ENCODE assay signal across 15 cellular contexts in genomic region chr1:112110031-112110430, GRCh38.
"Had no signal": no experiment of that assay in that cellular context is flagged by ENCODE, and none has a peak within 500 bp of the region (broad histone marks: within the 10 kb centered on the region; RNA-seq: fewer than 3 reads in every experiment).

No MANE protein-coding gene starts in this region.

- H3K9me3 Mint-ChIP-seq: stimulated activated naive CD8-positive, alpha-beta T cell treated with anti-CD3 and anti-CD28 coated beads, Interleukin-15, amount 100 ng/mL, for 72 hours had no signal

- ATAC-seq: gastroesophageal sphincter; stimulated activated naive CD8-positive, alpha-beta T cell treated with anti-CD3 and anti-CD28 coated beads, Interleukin-15, amount 100 ng/mL, for 72 hours had no signal

- H3K4me1 ChIP-seq: gastroesophageal sphincter had no signal

- H3K4me3 ChIP-seq: gastroesophageal sphincter, skin epidermis had no signal

- H3K27ac ChIP-seq: gastroesophageal sphincter, skin epidermis had no signal

- DNase-seq: activated CD4-positive, alpha-beta T cell treated with anti-CD3 and anti-CD28 coated beads, Interleukin-2, amount 50 U/mL, for 48 hours; activated CD4-positive, CD25-positive, alpha-beta regulatory T cell treated with anti-CD3 and anti-CD28 coated beads, Interleukin-2, amount 50 U/mL, for 72 hours; activated naive CD4-positive, alpha-beta T cell; cortex of kidney; effector CD8-positive, alpha-beta T cell; hippocampal formation; mesenchymal stem cell; SHP77 treated with DMSO at 0.1 percent for 48 hours; stimulated activated CD4-positive, alpha-beta T cell treated with anti-CD3 and anti-CD28 coated beads, Interleukin-4, amount 100 ng/mL, for 4 hours; stimulated activated naive CD8-positive, alpha-beta T cell treated with anti-CD3 and anti-CD28 coated beads, Interleukin-15, amount 100 ng/mL, for 72 hours had no signal

- H3K4me1 Mint-ChIP-seq: central memory CD8-positive, alpha-beta T cell; stimulated activated naive CD8-positive, alpha-beta T cell treated with anti-CD3 and anti-CD28 coated beads, Interleukin-15, amount 100 ng/mL, for 72 hours had no signal

- FAIRE-seq: astrocyte had no signal

- H3K36me3 ChIP-seq: gastroesophageal sphincter had no signal

- H3K27ac Mint-ChIP-seq: activated T-helper 1 cell treated with anti-CD3 and anti-CD28 coated beads, Interleukin-12 subunit alpha, Interleukin-12 subunit beta, Interleukin-2, Interleukin-4 antibody, amounts not matched to agents 30 ng/mL and 10 ng/mL and 1 ng/mL, durations not matched to agents 14 hours and 24 hours and 36 hours; stimulated activated naive CD8-positive, alpha-beta T cell treated with anti-CD3 and anti-CD28 coated beads, Interleukin-15, amount 100 ng/mL, for 72 hours had no signal

- H3K4me3 Mint-ChIP-seq: activated T-helper 1 cell treated with anti-CD3 and anti-CD28 coated beads, Interleukin-12 subunit alpha, Interleukin-12 subunit beta, Interleukin-2, Interleukin-4 antibody, amounts not matched to agents 30 ng/mL and 10 ng/mL and 1 ng/mL, durations not matched to agents 14 hours and 24 hours and 36 hours; central memory CD8-positive, alpha-beta T cell; stimulated activated naive CD8-positive, alpha-beta T cell treated with anti-CD3 and anti-CD28 coated beads, Interleukin-15, amount 100 ng/mL, for 72 hours had no signal

- H3K27me3 ChIP-seq: gastroesophageal sphincter had no signal
